ENCODE assay signal across 1 cellular context in the genomic region with DNA sequence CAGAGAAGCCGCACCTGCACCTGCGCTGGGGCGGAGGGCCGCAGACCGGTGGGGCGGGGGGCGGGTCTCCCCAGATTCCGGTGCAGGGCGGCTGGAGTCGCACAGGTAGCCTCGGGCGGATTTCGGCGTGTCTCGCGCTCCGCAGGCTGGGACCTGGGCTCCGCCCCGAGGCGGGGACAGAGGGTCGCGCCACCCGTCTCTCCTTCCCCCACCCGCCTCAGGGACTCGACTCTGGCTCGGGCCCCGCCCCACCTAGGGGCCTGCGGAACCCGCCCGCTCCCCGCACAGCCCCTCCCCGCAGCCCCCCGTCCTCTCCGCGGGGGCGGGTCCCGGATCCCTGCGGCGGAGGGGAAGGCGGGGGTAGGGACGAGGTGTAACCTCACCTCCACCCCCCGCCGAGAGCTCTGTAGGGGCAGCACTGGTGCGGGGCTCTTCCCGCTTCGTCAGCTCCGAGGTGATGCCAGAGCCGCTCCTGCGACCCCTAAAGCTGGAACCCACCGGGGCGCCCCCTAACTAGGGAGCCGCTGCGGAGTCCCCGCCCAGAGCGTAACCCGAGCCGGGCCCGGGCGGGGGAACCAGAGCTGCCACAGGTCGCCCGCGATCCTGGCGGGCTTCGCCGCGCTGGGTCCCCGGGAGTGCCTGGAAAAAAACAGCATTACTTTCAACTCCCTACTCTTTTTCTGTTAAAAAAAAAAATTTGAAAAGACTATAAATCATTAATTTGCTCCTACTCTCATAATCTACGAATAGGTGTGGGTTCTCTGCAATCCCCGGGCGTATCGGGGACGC.
TF ChIP-seq lines count a peak whose summit lies in the region.

A gene with protein sequence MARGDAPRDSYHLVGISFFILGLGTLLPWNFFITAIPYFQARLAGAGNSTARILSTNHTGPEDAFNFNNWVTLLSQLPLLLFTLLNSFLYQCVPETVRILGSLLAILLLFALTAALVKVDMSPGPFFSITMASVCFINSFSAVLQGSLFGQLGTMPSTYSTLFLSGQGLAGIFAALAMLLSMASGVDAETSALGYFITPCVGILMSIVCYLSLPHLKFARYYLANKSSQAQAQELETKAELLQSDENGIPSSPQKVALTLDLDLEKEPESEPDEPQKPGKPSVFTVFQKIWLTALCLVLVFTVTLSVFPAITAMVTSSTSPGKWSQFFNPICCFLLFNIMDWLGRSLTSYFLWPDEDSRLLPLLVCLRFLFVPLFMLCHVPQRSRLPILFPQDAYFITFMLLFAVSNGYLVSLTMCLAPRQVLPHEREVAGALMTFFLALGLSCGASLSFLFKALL (minus strand): TSS at position 134 of the 789 bp plus-strand sequence. CDS start 169 bp downstream, outside the sequence.

TF ChIP-seq in GM12878, 131 proteins besides CTCF, POLR2A, EP300 and RAD21 (continued from another document):
- TF ChIP-seq, protein P1, sequence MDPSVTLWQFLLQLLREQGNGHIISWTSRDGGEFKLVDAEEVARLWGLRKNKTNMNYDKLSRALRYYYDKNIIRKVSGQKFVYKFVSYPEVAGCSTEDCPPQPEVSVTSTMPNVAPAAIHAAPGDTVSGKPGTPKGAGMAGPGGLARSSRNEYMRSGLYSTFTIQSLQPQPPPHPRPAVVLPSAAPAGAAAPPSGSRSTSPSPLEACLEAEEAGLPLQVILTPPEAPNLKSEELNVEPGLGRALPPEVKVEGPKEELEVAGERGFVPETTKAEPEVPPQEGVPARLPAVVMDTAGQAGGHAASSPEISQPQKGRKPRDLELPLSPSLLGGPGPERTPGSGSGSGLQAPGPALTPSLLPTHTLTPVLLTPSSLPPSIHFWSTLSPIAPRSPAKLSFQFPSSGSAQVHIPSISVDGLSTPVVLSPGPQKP (IDR thresholded peaks at IDR 0.05; ENCODE audit: low read depth, low read length) = no peak
- TF ChIP-seq, protein P2, sequence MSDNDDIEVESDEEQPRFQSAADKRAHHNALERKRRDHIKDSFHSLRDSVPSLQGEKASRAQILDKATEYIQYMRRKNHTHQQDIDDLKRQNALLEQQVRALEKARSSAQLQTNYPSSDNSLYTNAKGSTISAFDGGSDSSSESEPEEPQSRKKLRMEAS (IDR thresholded peaks at IDR 0.05; ENCODE audit: low read depth, low read length) = no peak; the same call in 1 of the 2 replicates
- TF ChIP-seq TCF3 (IDR thresholded peaks at IDR 0.05; ENCODE audit: borderline replicate concordance, insufficient read depth, low read depth, low read length) (no peak), RCOR1 (conservative IDR thresholded peaks at IDR 0.05; ENCODE audit: low read depth, low read length) (no peak), IKZF2 (IDR thresholded peaks at IDR 0.05) (peak in 1 of 2 experiments; percentile 13; a peak in 3 of 4 replicates), NR2F1 (conservative IDR thresholded peaks at IDR 0.05) (peak; percentile 12; the same call in 1 of the 2 replicates)
- TF ChIP-seq, protein P3, sequence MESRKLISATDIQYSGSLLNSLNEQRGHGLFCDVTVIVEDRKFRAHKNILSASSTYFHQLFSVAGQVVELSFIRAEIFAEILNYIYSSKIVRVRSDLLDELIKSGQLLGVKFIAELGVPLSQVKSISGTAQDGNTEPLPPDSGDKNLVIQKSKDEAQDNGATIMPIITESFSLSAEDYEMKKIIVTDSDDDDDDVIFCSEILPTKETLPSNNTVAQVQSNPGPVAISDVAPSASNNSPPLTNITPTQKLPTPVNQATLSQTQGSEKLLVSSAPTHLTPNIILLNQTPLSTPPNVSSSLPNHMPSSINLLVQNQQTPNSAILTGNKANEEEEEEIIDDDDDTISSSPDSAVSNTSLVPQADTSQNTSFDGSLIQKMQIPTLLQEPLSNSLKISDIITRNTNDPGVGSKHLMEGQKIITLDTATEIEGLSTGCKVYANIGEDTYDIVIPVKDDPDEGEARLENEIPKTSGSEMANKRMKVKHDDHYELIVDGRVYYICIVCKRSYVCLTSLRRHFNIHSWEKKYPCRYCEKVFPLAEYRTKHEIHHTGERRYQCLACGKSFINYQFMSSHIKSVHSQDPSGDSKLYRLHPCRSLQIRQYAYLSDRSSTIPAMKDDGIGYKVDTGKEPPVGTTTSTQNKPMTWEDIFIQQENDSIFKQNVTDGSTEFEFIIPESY (IDR thresholded peaks at IDR 0.05) = no peak
- TF ChIP-seq, protein P4, sequence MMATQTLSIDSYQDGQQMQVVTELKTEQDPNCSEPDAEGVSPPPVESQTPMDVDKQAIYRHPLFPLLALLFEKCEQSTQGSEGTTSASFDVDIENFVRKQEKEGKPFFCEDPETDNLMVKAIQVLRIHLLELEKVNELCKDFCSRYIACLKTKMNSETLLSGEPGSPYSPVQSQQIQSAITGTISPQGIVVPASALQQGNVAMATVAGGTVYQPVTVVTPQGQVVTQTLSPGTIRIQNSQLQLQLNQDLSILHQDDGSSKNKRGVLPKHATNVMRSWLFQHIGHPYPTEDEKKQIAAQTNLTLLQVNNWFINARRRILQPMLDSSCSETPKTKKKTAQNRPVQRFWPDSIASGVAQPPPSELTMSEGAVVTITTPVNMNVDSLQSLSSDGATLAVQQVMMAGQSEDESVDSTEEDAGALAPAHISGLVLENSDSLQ (IDR thresholded peaks at IDR 0.05) = no peak
- TF ChIP-seq, protein P5, sequence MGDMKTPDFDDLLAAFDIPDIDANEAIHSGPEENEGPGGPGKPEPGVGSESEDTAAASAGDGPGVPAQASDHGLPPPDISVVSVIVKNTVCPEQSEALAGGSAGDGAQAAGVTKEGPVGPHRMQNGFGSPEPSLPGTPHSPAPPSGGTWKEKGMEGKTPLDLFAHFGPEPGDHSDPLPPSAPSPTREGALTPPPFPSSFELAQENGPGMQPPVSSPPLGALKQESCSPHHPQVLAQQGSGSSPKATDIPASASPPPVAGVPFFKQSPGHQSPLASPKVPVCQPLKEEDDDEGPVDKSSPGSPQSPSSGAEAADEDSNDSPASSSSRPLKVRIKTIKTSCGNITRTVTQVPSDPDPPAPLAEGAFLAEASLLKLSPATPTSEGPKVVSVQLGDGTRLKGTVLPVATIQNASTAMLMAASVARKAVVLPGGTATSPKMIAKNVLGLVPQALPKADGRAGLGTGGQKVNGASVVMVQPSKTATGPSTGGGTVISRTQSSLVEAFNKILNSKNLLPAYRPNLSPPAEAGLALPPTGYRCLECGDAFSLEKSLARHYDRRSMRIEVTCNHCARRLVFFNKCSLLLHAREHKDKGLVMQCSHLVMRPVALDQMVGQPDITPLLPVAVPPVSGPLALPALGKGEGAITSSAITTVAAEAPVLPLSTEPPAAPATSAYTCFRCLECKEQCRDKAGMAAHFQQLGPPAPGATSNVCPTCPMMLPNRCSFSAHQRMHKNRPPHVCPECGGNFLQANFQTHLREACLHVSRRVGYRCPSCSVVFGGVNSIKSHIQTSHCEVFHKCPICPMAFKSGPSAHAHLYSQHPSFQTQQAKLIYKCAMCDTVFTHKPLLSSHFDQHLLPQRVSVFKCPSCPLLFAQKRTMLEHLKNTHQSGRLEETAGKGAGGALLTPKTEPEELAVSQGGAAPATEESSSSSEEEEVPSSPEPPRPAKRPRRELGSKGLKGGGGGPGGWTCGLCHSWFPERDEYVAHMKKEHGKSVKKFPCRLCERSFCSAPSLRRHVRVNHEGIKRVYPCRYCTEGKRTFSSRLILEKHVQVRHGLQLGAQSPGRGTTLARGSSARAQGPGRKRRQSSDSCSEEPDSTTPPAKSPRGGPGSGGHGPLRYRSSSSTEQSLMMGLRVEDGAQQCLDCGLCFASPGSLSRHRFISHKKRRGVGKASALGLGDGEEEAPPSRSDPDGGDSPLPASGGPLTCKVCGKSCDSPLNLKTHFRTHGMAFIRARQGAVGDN (IDR thresholded peaks at IDR 0.05) = 0 out of 2 replicates have a peak, but pooled peaks have one; percentile 10
- TF ChIP-seq, protein P6, sequence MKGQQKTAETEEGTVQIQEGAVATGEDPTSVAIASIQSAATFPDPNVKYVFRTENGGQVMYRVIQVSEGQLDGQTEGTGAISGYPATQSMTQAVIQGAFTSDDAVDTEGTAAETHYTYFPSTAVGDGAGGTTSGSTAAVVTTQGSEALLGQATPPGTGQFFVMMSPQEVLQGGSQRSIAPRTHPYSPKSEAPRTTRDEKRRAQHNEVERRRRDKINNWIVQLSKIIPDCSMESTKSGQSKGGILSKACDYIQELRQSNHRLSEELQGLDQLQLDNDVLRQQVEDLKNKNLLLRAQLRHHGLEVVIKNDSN (IDR thresholded peaks at IDR 0.05; ENCODE audit: borderline replicate concordance, extremely low read length, insufficient read depth, low read depth, low read length) = no peak
TF ChIP-seq in GM12878: peak in this region for 12.
